In genomic region chr22:22908941-22909604, GRCh38 we compare ENCODE assay signal across 27 cellular contexts. TPM values are rescaled to one million over a fixed set of nuclear protein-coding genes. Genes with fewer than 3 reads are reported as not detected.
"Had no signal": no experiment of that assay in that cellular context is flagged by ENCODE, and none has a peak within 500 bp of the region (broad histone marks: within the 10 kb centered on the region; RNA-seq: fewer than 3 reads in every experiment).

No MANE protein-coding gene starts in this region.

- H3K27ac Mint-ChIP-seq: activated CD8-positive, alpha-beta T cell treated with anti-CD3 and anti-CD28 coated beads for 36 hours; activated naive CD8-positive, alpha-beta T cell treated with anti-CD3 and anti-CD28 coated beads, Interleukin-2, amount 10 ng/mL, durations not matched to agents 7 days and 5 days; activated T-cell treated with anti-CD3 and anti-CD28 coated beads, Interleukin-2, amount 50 U/mL, for 72 hours had no signal

- H3K4me1 Mint-ChIP-seq: activated naive CD8-positive, alpha-beta T cell treated with anti-CD3 and anti-CD28 coated beads, Interleukin-2, amount 10 ng/mL, durations not matched to agents 7 days and 5 days had no signal

- H3K4me3 ChIP-seq: adrenal gland had no signal

- H3K36me3 Mint-ChIP-seq: activated naive CD8-positive, alpha-beta T cell treated with anti-CD3 and anti-CD28 coated beads, Interleukin-2, amount 10 ng/mL, durations not matched to agents 7 days and 5 days had no signal

- H3K9ac ChIP-seq: KMS-11 had no signal

- H3K27ac ChIP-seq: adrenal gland, KMS-11, VCaP had no signal

- ATAC-seq: activated CD8-positive, alpha-beta T cell treated with anti-CD3 and anti-CD28 coated beads for 36 hours; activated T-cell treated with anti-CD3 and anti-CD28 coated beads, Interleukin-2, amount 50 U/mL, for 72 hours; PC-3 had no signal

- H3K9me3 Mint-ChIP-seq: activated CD8-positive, alpha-beta T cell treated with anti-CD3 and anti-CD28 coated beads for 36 hours; activated naive CD8-positive, alpha-beta T cell treated with anti-CD3 and anti-CD28 coated beads, Interleukin-2, amount 10 ng/mL, durations not matched to agents 7 days and 5 days; activated T-cell treated with anti-CD3 and anti-CD28 coated beads, Interleukin-2, amount 50 U/mL, for 72 hours had no signal

- H3K4me1 ChIP-seq: adrenal gland had no signal

- H3K4me2 ChIP-seq: KMS-11 had no signal

- H3K4me3 Mint-ChIP-seq: activated CD8-positive, alpha-beta T cell treated with anti-CD3 and anti-CD28 coated beads for 36 hours; activated naive CD8-positive, alpha-beta T cell treated with anti-CD3 and anti-CD28 coated beads, Interleukin-2, amount 10 ng/mL, durations not matched to agents 7 days and 5 days; activated T-cell treated with anti-CD3 and anti-CD28 coated beads, Interleukin-2, amount 50 U/mL, for 72 hours had no signal

- H3K9me3 ChIP-seq: adrenal gland had no signal

- H3K27me3 Mint-ChIP-seq: activated CD8-positive, alpha-beta T cell treated with anti-CD3 and anti-CD28 coated beads for 36 hours had no signal

- FAIRE-seq: RCC 7860 had no signal

- H3K27me3 ChIP-seq: adrenal gland had no signal

- DNase-seq: activated CD4-positive, alpha-beta T cell treated with anti-CD3 and anti-CD28 coated beads for 4 hours; activated CD8-positive, alpha-beta memory T cell treated with anti-CD3 and anti-CD28 coated beads, Interleukin-2, amount 50 U/mL, for 4 hours; activated CD8-positive, alpha-beta T cell treated with anti-CD3 and anti-CD28 coated beads for 36 hours; activated naive CD4-positive, alpha-beta T cell treated with anti-CD3 and anti-CD28 coated beads, Interleukin-2, amount 50 U/mL, for 16 hours; activated naive CD8-positive, alpha-beta T cell treated with anti-CD3 and anti-CD28 coated beads, Interleukin-2, amount 10 ng/mL, durations not matched to agents 7 days and 5 days; activated T-cell treated with anti-CD3 and anti-CD28 coated beads, Interleukin-2, amount 50 U/mL, for 72 hours; adrenal gland; anterior cingulate cortex; caudate nucleus; MV-4-11; NCI-H1105; NCI-H1436; NCI-H1694 treated with DMSO at 0.1 percent for 48 hours; NCI-H2029 treated with DMSO at 0.1 percent for 48 hours; NCI-H345; NCI-H510A; NCI-H526 treated with DMSO at 0.1 percent for 48 hours; NK-92 treated with Interleukin-12 subunit alpha and Interleukin-12 subunit beta, amount 100 ng/mL, for 24 hours; PC-3; SHP77 had no signal

- H3K36me3 ChIP-seq: adrenal gland had no signal

RNA-seq across cellular contexts. Expression of gene IGLL5, which starts 21.5 kb away (rescaled TPM):
- total RNA-seq: activated CD8-positive, alpha-beta T cell treated with anti-CD3 and anti-CD28 coated beads for 36 hours; activated naive CD8-positive, alpha-beta T cell treated with anti-CD3 and anti-CD28 coated beads, Interleukin-2, amount 10 ng/mL, durations not matched to agents 7 days and 5 days; activated T-cell treated with anti-CD3 and anti-CD28 coated beads, Interleukin-2, amount 50 U/mL, for 72 hours; cerebellum; MCF 10A; PC-3; SK-MEL-5; T-helper 2 cell treated with Interferon-gamma antibody and Interleukin-4, amounts not matched to agents 100 ng/mL and 5 ng/mL, for 36 hours had no signal
